ENCODE assay signal across 15 cellular contexts in genomic region chr20:24630486-24631172, GRCh38.
DNase-seq lines count a peak whose midpoint lies in the region; ATAC-seq and TF ChIP-seq lines count a peak whose summit lies in the region.
"Had no signal": no experiment of that assay in that cellular context is flagged by ENCODE, and none has a peak within 500 bp of the region (broad histone marks: within the 10 kb centered on the region; RNA-seq: fewer than 3 reads in every experiment).

No MANE protein-coding gene starts in this region.

- intact Hi-C loops in heart right ventricle (cut with DNase I), result loop anchor here in 1 of 10 donors (10.0 kb wide), 1 partner anchor 126 kb away; no protein-coding TSS in a partner anchor
- intact Hi-C loops in stomach (cut with DNase I; ENCODE audit: low total_unique reads), result no loop called here

- no peak overlapping the region for H3K27ac ChIP-seq in right atrium auricular region
- H3K27ac ChIP-seq in heart right ventricle, result no peak overlapping the region
- H3K27ac ChIP-seq in stomach, result no peak overlapping the region

- no peaks in the 10 kb centered on the region for H3K36me3 ChIP-seq in right atrium auricular region
- H3K36me3 ChIP-seq in heart right ventricle, result no peaks in the 10 kb centered on the region
- no peaks in the 10 kb centered on the region for H3K36me3 ChIP-seq in stomach
- H3K36me3 ChIP-seq: BLaER1 treated with 17β-estradiol and CSF1 and Interleukin-3, amounts not matched to agents 10 nM and 100 nM; HAP-1 had no signal

- 89 to 93% methylated on average over 6 of the region's 6 CpGs for WGBS in heart right ventricle, 2 donors
- WGBS in stomach, 5 donors, result 84 to 96% (median 95%) methylated on average over 5 to 6 of the region's 6 CpGs

- ATAC-seq in heart right ventricle, result no peak

- TF ChIP-seq EP300 in stomach (IDR thresholded peaks at IDR 0.05), result no peak

- H3K27me3 ChIP-seq in right atrium auricular region, result no peaks in the 10 kb centered on the region
- H3K27me3 ChIP-seq in heart right ventricle, result no peaks in the 10 kb centered on the region
- H3K27me3 ChIP-seq in stomach, result no peaks in the 10 kb centered on the region
- H3K27me3 ChIP-seq: BLaER1 treated with 17β-estradiol and CSF1 and Interleukin-3, amounts not matched to agents 10 nM and 100 nM had no signal

- no peak overlapping the region for H3K4me3 ChIP-seq in right atrium auricular region
- no peak overlapping the region for H3K4me3 ChIP-seq in heart right ventricle
- H3K4me3 ChIP-seq in stomach, result no peak overlapping the region
- H3K4me3 ChIP-seq: BLaER1 treated with 17β-estradiol and CSF1 and Interleukin-3, amounts not matched to agents 10 nM and 100 nM; HAP-1 had no signal

- H3K4me1 ChIP-seq in right atrium auricular region (peaks cover 0 to 35% of the 10 kb centered on the region in 2 donors), heart right ventricle (peaks cover 0 to 27% (median 6%) of the 10 kb centered on the region in 9 donors), stomach (peaks cover 0 to 8% (median 3%) of the 10 kb centered on the region in 4 donors)
- H3K4me1 ChIP-seq: HAP-1 had no signal

- DNase-seq in right atrium auricular region (ENCODE audit: low spot score) (peak; percentile 43), heart right ventricle (no peak), RPMI7951 (ENCODE audit: low read depth) (peak; percentile 68), mesenteric fat pad (ENCODE audit: low spot score) (peak; percentile 53), ureter (ENCODE audit: low spot score) (peak; percentile 32), GM20000 (ENCODE audit: low spot score) (no peak), stomach (no peak)
- DNase-seq: 8988T; ACHN; CD4-positive, CD25-positive, alpha-beta regulatory T cell; DMS53; GF-D8; GOT3 had no signal

- TF ChIP-seq CTCF in right atrium auricular region (IDR thresholded peaks at IDR 0.05) (no peak), heart right ventricle (IDR thresholded peaks at IDR 0.05) (no peak), GM20000 (IDR thresholded peaks at IDR 0.05; ENCODE audit: extremely low read depth, missing control alignments) (no peak), stomach (IDR thresholded peaks at IDR 0.05) (no peak)

- no peaks in the 10 kb centered on the region for H3K9me3 ChIP-seq in right atrium auricular region
- H3K9me3 ChIP-seq in heart right ventricle, result no peaks in the 10 kb centered on the region
- H3K9me3 ChIP-seq in stomach, result no peaks in the 10 kb centered on the region
- H3K9me3 ChIP-seq: HAP-1 had no signal

- no peak for TF ChIP-seq POLR2A in stomach (IDR thresholded peaks at IDR 0.05)

Comparison
In these comparisons a context has a peak if more than half of its experiments do, and no peak if none do; other contexts are left out.
1. DNase-seq: peak in right atrium auricular region (single experiment), RPMI7951 (single experiment), mesenteric fat pad (single experiment) and ureter (single experiment); none in heart right ventricle (0 of 2), GM20000 (single experiment) and stomach (single experiment).